Comparison of ENCODE assay signal across 1 cellular context in genomic region chr12:72549184-72549583, GRCh38.
TF ChIP-seq lines count a peak whose summit lies in the region.

No MANE protein-coding gene starts in this region.

TF ChIP-seq in GM23338, 12 proteins besides CTCF, POLR2A, EP300 and RAD21 (continued from another document):
- TF ChIP-seq REST (IDR thresholded peaks at IDR 0.05; ENCODE audit: unreplicated experiment), result no peak
- TF ChIP-seq NANOG (IDR thresholded peaks at IDR 0.05; ENCODE audit: borderline replicate concordance), result no peak
- no peak for TF ChIP-seq CREB1 (CRISPR knock-in tag; IDR thresholded peaks at IDR 0.05; ENCODE audit: low read depth)
- TF ChIP-seq EZH2 (IDR thresholded peaks at IDR 0.05; ENCODE audit: low read depth, unreplicated experiment), result no peak
- TF ChIP-seq, protein P1, sequence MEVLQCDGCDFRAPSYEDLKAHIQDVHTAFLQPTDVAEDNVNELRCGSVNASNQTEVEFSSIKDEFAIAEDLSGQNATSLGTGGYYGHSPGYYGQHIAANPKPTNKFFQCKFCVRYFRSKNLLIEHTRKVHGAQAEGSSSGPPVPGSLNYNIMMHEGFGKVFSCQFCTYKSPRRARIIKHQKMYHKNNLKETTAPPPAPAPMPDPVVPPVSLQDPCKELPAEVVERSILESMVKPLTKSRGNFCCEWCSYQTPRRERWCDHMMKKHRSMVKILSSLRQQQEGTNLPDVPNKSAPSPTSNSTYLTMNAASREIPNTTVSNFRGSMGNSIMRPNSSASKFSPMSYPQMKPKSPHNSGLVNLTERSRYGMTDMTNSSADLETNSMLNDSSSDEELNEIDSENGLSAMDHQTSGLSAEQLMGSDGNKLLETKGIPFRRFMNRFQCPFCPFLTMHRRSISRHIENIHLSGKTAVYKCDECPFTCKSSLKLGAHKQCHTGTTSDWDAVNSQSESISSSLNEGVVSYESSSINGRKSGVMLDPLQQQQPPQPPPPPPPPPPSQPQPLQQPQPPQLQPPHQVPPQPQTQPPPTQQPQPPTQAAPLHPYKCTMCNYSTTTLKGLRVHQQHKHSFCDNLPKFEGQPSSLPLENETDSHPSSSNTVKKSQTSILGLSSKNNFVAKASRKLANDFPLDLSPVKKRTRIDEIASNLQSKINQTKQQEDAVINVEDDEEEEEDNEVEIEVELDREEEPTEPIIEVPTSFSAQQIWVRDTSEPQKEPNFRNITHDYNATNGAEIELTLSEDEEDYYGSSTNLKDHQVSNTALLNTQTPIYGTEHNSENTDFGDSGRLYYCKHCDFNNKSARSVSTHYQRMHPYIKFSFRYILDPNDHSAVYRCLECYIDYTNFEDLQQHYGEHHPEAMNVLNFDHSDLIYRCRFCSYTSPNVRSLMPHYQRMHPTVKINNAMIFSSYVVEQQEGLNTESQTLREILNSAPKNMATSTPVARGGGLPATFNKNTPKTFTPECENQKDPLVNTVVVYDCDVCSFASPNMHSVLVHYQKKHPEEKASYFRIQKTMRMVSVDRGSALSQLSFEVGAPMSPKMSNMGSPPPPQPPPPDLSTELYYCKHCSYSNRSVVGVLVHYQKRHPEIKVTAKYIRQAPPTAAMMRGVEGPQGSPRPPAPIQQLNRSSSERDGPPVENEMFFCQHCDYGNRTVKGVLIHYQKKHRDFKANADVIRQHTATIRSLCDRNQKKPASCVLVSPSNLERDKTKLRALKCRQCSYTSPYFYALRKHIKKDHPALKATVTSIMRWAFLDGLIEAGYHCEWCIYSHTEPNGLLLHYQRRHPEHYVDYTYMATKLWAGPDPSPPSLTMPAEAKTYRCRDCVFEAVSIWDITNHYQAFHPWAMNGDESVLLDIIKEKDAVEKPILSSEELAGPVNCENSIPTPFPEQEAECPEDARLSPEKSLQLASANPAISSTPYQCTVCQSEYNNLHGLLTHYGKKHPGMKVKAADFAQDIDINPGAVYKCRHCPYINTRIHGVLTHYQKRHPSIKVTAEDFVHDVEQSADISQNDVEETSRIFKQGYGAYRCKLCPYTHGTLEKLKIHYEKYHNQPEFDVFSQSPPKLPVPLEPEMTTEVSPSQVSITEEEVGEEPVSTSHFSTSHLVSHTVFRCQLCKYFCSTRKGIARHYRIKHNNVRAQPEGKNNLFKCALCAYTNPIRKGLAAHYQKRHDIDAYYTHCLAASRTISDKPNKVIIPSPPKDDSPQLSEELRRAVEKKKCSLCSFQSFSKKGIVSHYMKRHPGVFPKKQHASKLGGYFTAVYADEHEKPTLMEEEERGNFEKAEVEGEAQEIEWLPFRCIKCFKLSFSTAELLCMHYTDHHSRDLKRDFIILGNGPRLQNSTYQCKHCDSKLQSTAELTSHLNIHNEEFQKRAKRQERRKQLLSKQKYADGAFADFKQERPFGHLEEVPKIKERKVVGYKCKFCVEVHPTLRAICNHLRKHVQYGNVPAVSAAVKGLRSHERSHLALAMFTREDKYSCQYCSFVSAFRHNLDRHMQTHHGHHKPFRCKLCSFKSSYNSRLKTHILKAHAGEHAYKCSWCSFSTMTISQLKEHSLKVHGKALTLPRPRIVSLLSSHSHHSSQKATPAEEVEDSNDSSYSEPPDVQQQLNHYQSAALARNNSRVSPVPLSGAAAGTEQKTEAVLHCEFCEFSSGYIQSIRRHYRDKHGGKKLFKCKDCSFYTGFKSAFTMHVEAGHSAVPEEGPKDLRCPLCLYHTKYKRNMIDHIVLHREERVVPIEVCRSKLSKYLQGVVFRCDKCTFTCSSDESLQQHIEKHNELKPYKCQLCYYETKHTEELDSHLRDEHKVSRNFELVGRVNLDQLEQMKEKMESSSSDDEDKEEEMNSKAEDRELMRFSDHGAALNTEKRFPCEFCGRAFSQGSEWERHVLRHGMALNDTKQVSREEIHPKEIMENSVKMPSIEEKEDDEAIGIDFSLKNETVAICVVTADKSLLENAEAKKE (CRISPR knock-in tag; IDR thresholded peaks at IDR 0.05), result no peak
- no peak for TF ChIP-seq ZNF114 (CRISPR knock-in tag; IDR thresholded peaks at IDR 0.05)
- TF ChIP-seq EZH2phosphoT487 (IDR thresholded peaks at IDR 0.05; ENCODE audit: unreplicated experiment), result no peak
- TF ChIP-seq POLR2AphosphoS5 (IDR thresholded peaks at IDR 0.05; ENCODE audit: low read depth), result no peak
- no peak for TF ChIP-seq ZNF331 (CRISPR knock-in tag; IDR thresholded peaks at IDR 0.05; ENCODE audit: low read depth)
- no peak for TF ChIP-seq STAT1 (IDR thresholded peaks at IDR 0.05; ENCODE audit: unreplicated experiment)
